ENCODE assay signal across 8 cellular contexts in the genomic region with DNA sequence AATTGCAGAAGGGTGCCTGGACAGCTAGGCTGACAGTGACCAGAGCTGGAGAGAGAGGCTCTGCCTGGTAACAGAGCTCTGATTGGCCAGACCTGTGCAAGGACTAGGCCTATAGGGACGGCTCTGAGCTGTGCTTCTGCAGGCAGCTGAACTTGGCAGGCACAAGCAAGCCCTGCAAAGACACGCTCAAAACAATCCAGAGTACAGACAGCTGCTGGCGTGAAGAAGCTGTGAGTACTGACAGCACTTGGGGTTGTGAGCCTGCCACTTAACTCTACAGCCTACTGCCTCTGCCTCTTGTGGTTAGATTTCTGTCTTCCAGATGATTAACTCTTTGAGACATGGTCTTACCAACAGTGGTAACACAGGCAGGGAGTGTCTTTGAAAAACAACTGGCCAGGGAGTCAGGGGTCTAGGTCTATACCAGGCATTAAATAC.
A peak's percentile ranks its signal among the peaks of the same experiment; 100 is the strongest.
DNase-seq lines count a peak whose midpoint lies in the region; ATAC-seq and TF ChIP-seq lines count a peak whose summit lies in the region.

No MANE protein-coding gene starts in this region.

- intact Hi-C loops in Calu3 (cut with micrococcal nuclease; ENCODE audit: unreplicated experiment) = no loop called here

- ATAC-seq in GM19372 (IDR thresholded peaks at IDR 0.05; ENCODE audit: low read depth, unreplicated experiment) = peak; percentile 100
- ATAC-seq in HG03280 (IDR thresholded peaks at IDR 0.05; ENCODE audit: unreplicated experiment) = peak; percentile 92
- ATAC-seq in activated T-cell treated with anti-CD3 and anti-CD28 coated beads, Interleukin-2, amount 50 U/mL, for 72 hours (replicated peaks in 1 of 2) = peak; percentile 88 to 92
- ATAC-seq in T-helper 17 cell = no peak

- CTCF ChIA-PET in Calu3 (lab: Charles Lee) = interaction anchor here (0.5 to 1.0 kb wide), 3 partner anchors 20 to 87 kb away, joined by 3 to 8 read pairs (median 3); no protein-coding TSS in a partner anchor

- H3K9me3 ChIP-seq in T-helper 17 cell (ENCODE audit: control insufficient read depth, low read length, poor library complexity, severe bottlenecking) = no peaks in the 10 kb centered on the region

- H3K36me3 Mint-ChIP-seq in Calu3 (ENCODE audit: insufficient read depth, unreplicated experiment) (no peaks in the 10 kb centered on the region), T-helper 17 cell (ENCODE audit: low read depth) (peaks cover 7% of the 10 kb centered on the region)
- no peaks in the 10 kb centered on the region for H3K36me3 Mint-ChIP-seq in activated T-cell treated with anti-CD3 and anti-CD28 coated beads, Interleukin-2, amount 50 U/mL, for 72 hours (ENCODE audit: insufficient read depth in 2 of 2)

- H3K27ac Mint-ChIP-seq in Calu3 (ENCODE audit: unreplicated experiment) = no peak overlapping the region
- H3K27ac Mint-ChIP-seq in activated T-cell treated with anti-CD3 and anti-CD28 coated beads, Interleukin-2, amount 50 U/mL, for 72 hours = no peak overlapping the region
- no peak overlapping the region for H3K27ac Mint-ChIP-seq in T-helper 17 cell

- TF ChIP-seq CTCF in Calu3 (IDR thresholded peaks at IDR 0.05; ENCODE audit: unreplicated experiment) = no peak

- no peaks in the 10 kb centered on the region for H3K9me3 Mint-ChIP-seq in Calu3 (ENCODE audit: low read depth, unreplicated experiment)
- no peaks in the 10 kb centered on the region for H3K9me3 Mint-ChIP-seq in activated T-cell treated with anti-CD3 and anti-CD28 coated beads, Interleukin-2, amount 50 U/mL, for 72 hours

- H3K4me1 Mint-ChIP-seq in Calu3 (ENCODE audit: low read depth, unreplicated experiment) = peaks cover 29% of the 10 kb centered on the region
- peaks cover 11% of the 10 kb centered on the region for H3K4me1 Mint-ChIP-seq in activated T-cell treated with anti-CD3 and anti-CD28 coated beads, Interleukin-2, amount 50 U/mL, for 72 hours (ENCODE audit: low read depth)
- H3K4me1 Mint-ChIP-seq in T-helper 17 cell = no peaks in the 10 kb centered on the region

- peak; percentile 79 for DNase-seq in Calu3
- DNase-seq in NCI-H345 (lab: John Stamatoyannopoulos, UW) = peak; percentile 79
- DNase-seq in activated T-cell treated with anti-CD3 and anti-CD28 coated beads, Interleukin-2, amount 50 U/mL, for 72 hours = peak; percentile 7 to 28
- DNase-seq in glomerular endothelial cell (ENCODE audit: extremely low read depth, low read depth, low spot score) = peak; percentile 22
- DNase-seq in occipital lobe (lab: John Stamatoyannopoulos, UW) = peak; percentile 86
- no peak for DNase-seq in T-helper 17 cell

- no peak overlapping the region for H3K4me3 Mint-ChIP-seq in Calu3 (ENCODE audit: low read depth, unreplicated experiment)
- H3K4me3 Mint-ChIP-seq in activated T-cell treated with anti-CD3 and anti-CD28 coated beads, Interleukin-2, amount 50 U/mL, for 72 hours = no peak overlapping the region
- no peak overlapping the region for H3K4me3 Mint-ChIP-seq in T-helper 17 cell

- H3K27me3 Mint-ChIP-seq in Calu3 (ENCODE audit: unreplicated experiment) (no peaks in the 10 kb centered on the region), T-helper 17 cell (no peaks in the 10 kb centered on the region)
- no peaks in the 10 kb centered on the region for H3K27me3 Mint-ChIP-seq in activated T-cell treated with anti-CD3 and anti-CD28 coated beads, Interleukin-2, amount 50 U/mL, for 72 hours (ENCODE audit: low read depth)

- BruUV-seq in Calu3 (replicated peaks; lab: Mats Ljungman, UMichigan) = no TSS peak

Comparison
In these comparisons a context has a peak if more than half of its experiments do, and no peak if none do; other contexts are left out.
1. DNase-seq: peak in Calu3 (single experiment), NCI-H345 (single experiment), activated T-cell treated with anti-CD3 and anti-CD28 coated beads, Interleukin-2, amount 50 U/mL, for 72 hours (2 of 2), glomerular endothelial cell (single experiment) and occipital lobe (single experiment); none in T-helper 17 cell (0 of 3).